In the genomic region with DNA sequence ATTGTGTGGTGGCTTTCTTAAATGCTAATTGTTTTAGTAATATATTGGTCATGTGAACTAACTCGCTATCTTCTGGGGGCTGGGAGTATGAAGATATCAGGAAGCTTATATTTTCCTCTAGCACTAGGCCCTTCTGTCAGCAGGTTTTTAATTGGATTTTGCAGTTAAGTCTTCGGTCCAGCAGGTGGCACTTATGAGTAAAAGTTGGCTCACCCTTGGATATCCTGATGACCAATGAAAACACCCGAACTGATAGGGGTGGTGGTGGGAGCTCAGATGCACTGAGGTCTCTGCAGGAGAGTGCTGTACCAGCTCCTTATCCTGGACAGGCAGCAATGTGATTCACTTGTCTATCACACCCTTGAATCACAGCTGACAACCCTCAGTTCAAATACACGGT, we compare ENCODE assay signal across 12 cellular contexts.
DNase-seq lines count a peak whose midpoint lies in the region; ATAC-seq and TF ChIP-seq lines count a peak whose summit lies in the region.
"Had no signal": no experiment of that assay in that cellular context is flagged by ENCODE, and none has a peak within 500 bp of the region (broad histone marks: within the 10 kb centered on the region; RNA-seq: fewer than 3 reads in every experiment).

No MANE protein-coding gene starts in this region.

- H3K79me2 ChIP-seq in DOHH2 (ENCODE audit: control insufficient read depth, low read length) = no peaks in the 10 kb centered on the region
- no peaks in the 10 kb centered on the region for H3K79me2 ChIP-seq in GM23248 (ENCODE audit: insufficient read depth)

- TF ChIP-seq CTCF in DOHH2 (IDR thresholded peaks at IDR 0.05; ENCODE audit: low read depth, low read length, poor library complexity, severe bottlenecking) = peak; percentile 42

- ATAC-seq in GM21723 (IDR thresholded peaks at IDR 0.05; ENCODE audit: unreplicated experiment) (no peak), GM21447 (IDR thresholded peaks at IDR 0.05; ENCODE audit: unreplicated experiment) (no peak), GM18907 (IDR thresholded peaks at IDR 0.05; ENCODE audit: unreplicated experiment) (no peak)
- ATAC-seq: heart left ventricle; stimulated activated effector memory CD8-positive, alpha-beta T cell treated with anti-CD3 and anti-CD28 coated beads, Interleukin-12 subunit alpha, Interleukin-12 subunit beta, amount 100 ng/mL, for 72 hours had no signal

- H3K4me2 ChIP-seq in DOHH2 (ENCODE audit: low read length) (no peak overlapping the region), GM23248 (ENCODE audit: unreplicated experiment) (no peak overlapping the region)

- no peaks in the 10 kb centered on the region for H3K9me3 ChIP-seq in DOHH2 (ENCODE audit: control insufficient read depth, insufficient read depth, low read length)
- H3K9me3 ChIP-seq in GM23248 (ENCODE audit: low read depth) = no peaks in the 10 kb centered on the region
- H3K9me3 ChIP-seq in iPS DF 6.9 (ENCODE audit: control insufficient read depth, insufficient read depth, low read length) = no peaks in the 10 kb centered on the region
- H3K9me3 ChIP-seq: heart left ventricle had no signal

- 12 to 16% methylated on average over 4 of the region's 4 CpGs for WGBS in GM23248 (ENCODE audit: low coverage in 1 of 2, low lambda C conversion rate in 2 of 2, missing lambda C conversion rate in 2 of 2), 2 experiments
- WGBS in iPS DF 6.9 (ENCODE audit: insufficient coverage, insufficient read length) = no CpG with 5 or more reads among the region's 4 CpGs

- no peaks in the 10 kb centered on the region for H3F3A ChIP-seq in DOHH2 (ENCODE audit: control insufficient read depth, insufficient read depth)
- H3F3A ChIP-seq in GM23248 (ENCODE audit: insufficient read depth) = no peaks in the 10 kb centered on the region

- no peak overlapping the region for H3K9ac ChIP-seq in GM23248

- no peak overlapping the region for H2AFZ ChIP-seq in GM23248

- H3K4me1 ChIP-seq in DOHH2 (ENCODE audit: control insufficient read depth, low read length) = no peaks in the 10 kb centered on the region
- no peaks in the 10 kb centered on the region for H3K4me1 ChIP-seq in GM23248 (ENCODE audit: insufficient read depth)
- H3K4me1 ChIP-seq in iPS DF 6.9 (ENCODE audit: control insufficient read depth, insufficient read depth, low read length) = no peaks in the 10 kb centered on the region
- H3K4me1 ChIP-seq: heart left ventricle had no signal

- H3K9me2 ChIP-seq in DOHH2 (replicated peaks; ENCODE audit: control insufficient read depth, low read length) (no peaks in the 10 kb centered on the region), GM23248 (ENCODE audit: insufficient read depth) (no peaks in the 10 kb centered on the region)

- no peak overlapping the region for H3K27ac ChIP-seq in DOHH2 (ENCODE audit: low read depth, low read length)
- H3K27ac ChIP-seq in GM23248 = no peak overlapping the region
- H3K27ac ChIP-seq in iPS DF 6.9 (ENCODE audit: low read length) = no peak overlapping the region
- H3K27ac ChIP-seq: heart left ventricle had no signal

- H3K4me3 ChIP-seq in DOHH2 (ENCODE audit: low read length) = no peak overlapping the region
- H3K4me3 ChIP-seq in GM23248 = no peak overlapping the region
- H3K4me3 ChIP-seq in iPS DF 6.9 (ENCODE audit: low read length) = no peak overlapping the region
- H3K4me3 ChIP-seq: heart left ventricle had no signal

- in situ Hi-C loops in GM23248 (cut with MboI) = loop anchor here (25.0 kb wide), 1 partner anchor 482 kb away; no protein-coding TSS in a partner anchor

- H3K36me3 ChIP-seq in DOHH2 (ENCODE audit: control insufficient read depth, low read length) (no peaks in the 10 kb centered on the region), GM23248 (ENCODE audit: low read depth) (no peaks in the 10 kb centered on the region), iPS DF 6.9 (ENCODE audit: control insufficient read depth, insufficient read depth, low read length) (no peaks in the 10 kb centered on the region)
- H3K36me3 ChIP-seq: heart left ventricle had no signal

- DNase-seq in GM23248 (peak; percentile 2), OCI-M1 (lab: John Stamatoyannopoulos, UW) (peak; percentile 56), iPS DF 6.9 (ENCODE audit: low read depth, low spot score) (peak; percentile 16), T-helper 9 cell (no peak)
- DNase-seq: activated CD4-positive, alpha-beta T cell treated with anti-CD3 and anti-CD28 coated beads for 1 hour; heart left ventricle; NCI-H2029 had no signal

- H4K20me1 ChIP-seq in DOHH2 (ENCODE audit: control insufficient read depth, insufficient read depth, low read depth, low read length) = no peaks in the 10 kb centered on the region
- no peaks in the 10 kb centered on the region for H4K20me1 ChIP-seq in GM23248 (ENCODE audit: insufficient read depth)

- no peaks in the 10 kb centered on the region for H3K27me3 ChIP-seq in DOHH2 (ENCODE audit: control insufficient read depth, low read length)
- H3K27me3 ChIP-seq in GM23248 (replicated peaks; ENCODE audit: insufficient read depth) = no peaks in the 10 kb centered on the region
- no peaks in the 10 kb centered on the region for H3K27me3 ChIP-seq in iPS DF 6.9 (ENCODE audit: control insufficient read depth, insufficient read depth, low read length)
